Comparison of ENCODE assay signal across 8 cellular contexts in genomic region chr18:63936932-63937393, GRCh38. TPM values are rescaled to one million over a fixed set of nuclear protein-coding genes. Genes with fewer than 3 reads are reported as not detected.
A peak's percentile ranks its signal among the peaks of the same experiment; 100 is the strongest.
DNase-seq lines count a peak whose midpoint lies in the region; ATAC-seq, FAIRE-seq and TF ChIP-seq lines count a peak whose summit lies in the region.
"Had no signal": no experiment of that assay in that cellular context is flagged by ENCODE, and none has a peak within 500 bp of the region (broad histone marks: within the 10 kb centered on the region; RNA-seq: fewer than 3 reads in every experiment).

No MANE protein-coding gene starts in this region.

- peak overlapping the region; percentile 60 for H3K4me3 ChIP-seq in fibroblast of mammary gland (ENCODE audit: control insufficient read depth, low read depth, low read length)
- H3K4me3 ChIP-seq in thymus (ENCODE audit: low read length), result peak overlapping the region; percentile 32

- TF ChIP-seq CTCF in fibroblast of mammary gland (conservative IDR thresholded peaks at IDR 0.05; ENCODE audit: control insufficient read depth, insufficient read depth, low read depth, low read length), result no peak
- no peak for TF ChIP-seq CTCF in D721Med (IDR thresholded peaks at IDR 0.05; ENCODE audit: insufficient read depth, missing control alignments)

- no peaks in the 10 kb centered on the region for H3K4me1 ChIP-seq in thymus (ENCODE audit: control insufficient read depth, insufficient read depth, low read length)

- ATAC-seq in GM21423 (IDR thresholded peaks at IDR 0.05; ENCODE audit: unreplicated experiment) (peak; percentile 18), HG03520 (IDR thresholded peaks at IDR 0.05; ENCODE audit: unreplicated experiment) (peak; percentile 4)

- peaks cover 16% of the 10 kb centered on the region for H3K27me3 ChIP-seq in thymus (ENCODE audit: control insufficient read depth, insufficient read depth)

- no peaks in the 10 kb centered on the region for H3K36me3 ChIP-seq in thymus (ENCODE audit: control insufficient read depth, insufficient read depth)

- WGBS in thymus, result 53% methylated on average over 19 of the region's 19 CpGs

- DNase-seq in fibroblast of mammary gland (ENCODE audit: low read depth) (no peak), occipital lobe (lab: John Stamatoyannopoulos, UW) (no peak), D721Med (ENCODE audit: insufficient read length, low spot score) (no peak), cerebellar cortex (ENCODE audit: low spot score) (no peak)
- DNase-seq: T-helper 9 cell had no signal

- no peak for FAIRE-seq in D721Med (lab: Jason Lieb, UNC)

- no peak overlapping the region for H3K27ac ChIP-seq in thymus (ENCODE audit: low read depth)

- H3K9me3 ChIP-seq in thymus (ENCODE audit: control insufficient read depth), result no peaks in the 10 kb centered on the region

RNA-seq across cellular contexts. Expression of gene HMSD, which starts 12.1 kb away (rescaled TPM):
- polyA plus RNA-seq in thymus, result 1.6 TPM
- total RNA-seq in occipital lobe, result 0.16 TPM

RNA-seq across cellular contexts. Expression of gene SERPINB10, which starts 29.2 kb away (rescaled TPM):
- 2.5 TPM for polyA plus RNA-seq in thymus
- not detected for total RNA-seq in occipital lobe

RNA-seq across cellular contexts. Expression of gene SERPINB8, which starts 32.9 kb away (rescaled TPM):
- polyA plus RNA-seq in thymus, result 11.2 TPM
- 1.1 TPM for total RNA-seq in occipital lobe

RNA-seq across cellular contexts. Expression of gene SERPINB2, which starts 49.5 kb away (rescaled TPM):
- 11.3 TPM for polyA plus RNA-seq in thymus
- 0.62 TPM for total RNA-seq in occipital lobe
